ENCODE assay signal across 26 cellular contexts in the genomic region with DNA sequence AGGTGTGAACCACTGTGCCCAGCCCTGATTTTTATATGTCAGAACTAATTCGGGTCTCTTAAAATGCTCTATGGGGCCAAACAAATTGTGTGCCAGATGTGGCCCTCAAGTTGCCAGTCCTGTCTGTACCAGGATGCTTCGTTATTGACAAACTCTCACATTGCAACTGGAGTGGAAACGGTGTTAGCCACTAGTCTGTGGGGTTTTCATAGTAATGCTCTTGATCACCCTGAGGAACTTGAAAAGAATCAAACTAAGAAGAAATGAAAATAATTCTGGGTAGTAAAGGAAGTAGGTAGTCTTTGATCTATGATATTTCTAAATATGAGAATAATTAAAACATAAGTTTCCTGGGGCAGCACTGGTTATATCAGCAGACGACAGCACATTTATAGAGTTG.
DNase-seq lines count a peak whose midpoint lies in the region; ATAC-seq and TF ChIP-seq lines count a peak whose summit lies in the region.
"Had no signal": no experiment of that assay in that cellular context is flagged by ENCODE, and none has a peak within 500 bp of the region (broad histone marks: within the 10 kb centered on the region; RNA-seq: fewer than 3 reads in every experiment).

No MANE protein-coding gene starts in this region.

- no peak overlapping the region for H3K4me3 ChIP-seq in CD8-positive, alpha-beta T cell (ENCODE audit: low read depth, low read length)
- H3K4me3 ChIP-seq: colonic mucosa, thoracic aorta had no signal

- POLR2A ChIA-PET in activated CD4-positive, alpha-beta memory T cell treated with anti-CD3 and anti-CD28 coated beads for 36 hours (lab: Charles Lee) = interaction anchor here (1.6 kb wide), 1 partner anchor 21 kb away, joined by 3 read pairs; no protein-coding TSS in a partner anchor
- POLR2A ChIA-PET in activated CD4-positive, alpha-beta memory T cell treated with anti-CD3 and anti-CD28 coated beads, Interleukin-2, amount 10 ng/mL, durations not matched to agents 7 days and 5 days (lab: Charles Lee) = interaction anchor here (1.0 kb wide), 1 partner anchor 68 kb away, joined by 6 read pairs; no protein-coding TSS in a partner anchor
- POLR2A ChIA-PET in CD8-positive, alpha-beta T cell (lab: Charles Lee) = no interaction called here

- no peak for TF ChIP-seq CTCF in CD8-positive, alpha-beta T cell (IDR thresholded peaks at IDR 0.05)
- TF ChIP-seq CTCF in osteocyte (IDR thresholded peaks at IDR 0.05) = no peak

- peaks cover 34% of the 10 kb centered on the region for H3K36me3 ChIP-seq in CD8-positive, alpha-beta T cell (ENCODE audit: insufficient read depth, low read length)
- H3K36me3 ChIP-seq: colonic mucosa had no signal

- CTCF ChIA-PET in activated CD4-positive, alpha-beta memory T cell treated with anti-CD3 and anti-CD28 coated beads for 36 hours (lab: Charles Lee) = no interaction called here
- CTCF ChIA-PET in activated CD4-positive, alpha-beta memory T cell treated with anti-CD3 and anti-CD28 coated beads, Interleukin-2, amount 10 ng/mL, durations not matched to agents 7 days and 5 days (lab: Charles Lee) = no interaction called here
- CTCF ChIA-PET in CD8-positive, alpha-beta T cell (lab: Charles Lee) = interaction anchor here (3.3 kb wide), 1 partner anchor 69 kb away, joined by 14 read pairs; a partner anchor contains a TSS

- H3K4me1 Mint-ChIP-seq in activated CD4-positive, alpha-beta memory T cell treated with anti-CD3 and anti-CD28 coated beads for 36 hours (ENCODE audit: low read depth) = peaks cover 52% of the 10 kb centered on the region
- H3K4me1 Mint-ChIP-seq in activated CD4-positive, alpha-beta memory T cell treated with anti-CD3 and anti-CD28 coated beads, Interleukin-2, amount 10 ng/mL, durations not matched to agents 7 days and 5 days = peaks cover 37% of the 10 kb centered on the region
- peaks cover 46% of the 10 kb centered on the region for H3K4me1 Mint-ChIP-seq in CD8-positive, alpha-beta T cell (ENCODE audit: low read depth)
- peaks cover 42% of the 10 kb centered on the region for H3K4me1 Mint-ChIP-seq in activated naive CD8-positive, alpha-beta T cell treated with anti-CD3 and anti-CD28 coated beads for 36 hours
- peaks cover 25% of the 10 kb centered on the region for H3K4me1 Mint-ChIP-seq in osteocyte (ENCODE audit: unreplicated experiment)

- peaks cover 33% of the 10 kb centered on the region for H3K36me3 Mint-ChIP-seq in activated CD4-positive, alpha-beta memory T cell treated with anti-CD3 and anti-CD28 coated beads for 36 hours
- peaks cover 52% of the 10 kb centered on the region for H3K36me3 Mint-ChIP-seq in activated CD4-positive, alpha-beta memory T cell treated with anti-CD3 and anti-CD28 coated beads, Interleukin-2, amount 10 ng/mL, durations not matched to agents 7 days and 5 days (ENCODE audit: low read depth)
- peaks cover 69% of the 10 kb centered on the region for H3K36me3 Mint-ChIP-seq in CD8-positive, alpha-beta T cell
- peaks cover 24% of the 10 kb centered on the region for H3K36me3 Mint-ChIP-seq in activated naive CD8-positive, alpha-beta T cell treated with anti-CD3 and anti-CD28 coated beads for 36 hours
- H3K36me3 Mint-ChIP-seq in osteocyte (ENCODE audit: unreplicated experiment) = peaks cover 39% of the 10 kb centered on the region

- no peaks in the 10 kb centered on the region for H3K27me3 ChIP-seq in CD8-positive, alpha-beta T cell (ENCODE audit: insufficient read depth, low read length)
- H3K27me3 ChIP-seq: colonic mucosa had no signal

- no peaks in the 10 kb centered on the region for H3K9me3 ChIP-seq in CD8-positive, alpha-beta T cell (ENCODE audit: low read length)
- H3K9me3 ChIP-seq: colonic mucosa, thoracic aorta had no signal

- no peaks in the 10 kb centered on the region for H3K9me3 Mint-ChIP-seq in activated CD4-positive, alpha-beta memory T cell treated with anti-CD3 and anti-CD28 coated beads for 36 hours
- H3K9me3 Mint-ChIP-seq in activated CD4-positive, alpha-beta memory T cell treated with anti-CD3 and anti-CD28 coated beads, Interleukin-2, amount 10 ng/mL, durations not matched to agents 7 days and 5 days = no peaks in the 10 kb centered on the region
- no peaks in the 10 kb centered on the region for H3K9me3 Mint-ChIP-seq in CD8-positive, alpha-beta T cell
- H3K9me3 Mint-ChIP-seq in activated naive CD8-positive, alpha-beta T cell treated with anti-CD3 and anti-CD28 coated beads for 36 hours = no peaks in the 10 kb centered on the region
- H3K9me3 Mint-ChIP-seq in osteocyte (ENCODE audit: unreplicated experiment) = no peaks in the 10 kb centered on the region
- H3K9me3 Mint-ChIP-seq: stimulated activated memory B cell treated with anti-CD40 and anti-IgM and Interleukin-4, amounts not matched to agents 10 μg/mL and 1 μg/mL and 100 μg/mL, for 72 hours; T-helper 1 cell treated with Interleukin-12 subunit alpha and Interleukin-12 subunit beta and Interleukin-4 antibody, amounts not matched to agents 30 μg/mL and 1 μg/mL, for 36 hours had no signal

- peak overlapping the region; percentile 55 for H3K27ac Mint-ChIP-seq in activated CD4-positive, alpha-beta memory T cell treated with anti-CD3 and anti-CD28 coated beads for 36 hours
- H3K27ac Mint-ChIP-seq in activated CD4-positive, alpha-beta memory T cell treated with anti-CD3 and anti-CD28 coated beads, Interleukin-2, amount 10 ng/mL, durations not matched to agents 7 days and 5 days = no peak overlapping the region
- peak overlapping the region; percentile 77 for H3K27ac Mint-ChIP-seq in CD8-positive, alpha-beta T cell
- H3K27ac Mint-ChIP-seq in activated naive CD8-positive, alpha-beta T cell treated with anti-CD3 and anti-CD28 coated beads for 36 hours = peak overlapping the region; percentile 79
- peak overlapping the region; percentile 15 for H3K27ac Mint-ChIP-seq in osteocyte (ENCODE audit: unreplicated experiment)
- H3K27ac Mint-ChIP-seq: progenitor cell of endocrine pancreas; stimulated activated memory B cell treated with anti-CD40 and anti-IgM and Interleukin-4, amounts not matched to agents 10 μg/mL and 1 μg/mL and 100 μg/mL, for 72 hours; T-helper 1 cell treated with Interleukin-12 subunit alpha and Interleukin-12 subunit beta and Interleukin-4 antibody, amounts not matched to agents 30 μg/mL and 1 μg/mL, for 36 hours had no signal

- intact Hi-C loops in activated CD4-positive, alpha-beta memory T cell treated with anti-CD3 and anti-CD28 coated beads for 36 hours (cut with micrococcal nuclease) = loop anchor here (5.0 kb wide), 1 partner anchor 62 kb away; no protein-coding TSS in a partner anchor
- intact Hi-C loops in CD8-positive, alpha-beta T cell (cut with DNase I, micrococcal nuclease) = loop anchor here (5.0 kb wide), 2 partner anchors 37 to 68 kb away; a partner anchor contains a TSS

- no peak for DNase-seq in activated CD4-positive, alpha-beta memory T cell treated with anti-CD3 and anti-CD28 coated beads for 36 hours
- no peak for DNase-seq in activated CD4-positive, alpha-beta memory T cell treated with anti-CD3 and anti-CD28 coated beads, Interleukin-2, amount 10 ng/mL, durations not matched to agents 7 days and 5 days
- no peak for DNase-seq in CD8-positive, alpha-beta T cell
- no peak for DNase-seq in activated naive CD8-positive, alpha-beta T cell treated with anti-CD3 and anti-CD28 coated beads for 36 hours
- DNase-seq in osteocyte (ENCODE audit: extremely low spot score, unreplicated experiment) (peak; percentile 30), NK-92 (lab: John Stamatoyannopoulos, UW; ENCODE audit: unreplicated experiment) (no peak), left lobe of liver (ENCODE audit: low spot score) (no peak)
- DNase-seq: activated CD8-positive, alpha-beta memory T cell treated with anti-CD3 and anti-CD28 coated beads, Interleukin-2, amount 50 U/mL, for 48 hours; activated gamma-delta T cell; aorta; colonic mucosa; DMS153; effector CD8-positive, alpha-beta T cell; erythroblast; H7; mammary epithelial cell; NCI-H1694; NCI-H510A; stimulated activated CD4-positive, alpha-beta T cell treated with anti-CD3 and anti-CD28 coated beads, Interleukin-4, amount 100 ng/mL, for 24 hours had no signal

- no peak overlapping the region for H3K4me3 Mint-ChIP-seq in activated CD4-positive, alpha-beta memory T cell treated with anti-CD3 and anti-CD28 coated beads for 36 hours
- H3K4me3 Mint-ChIP-seq in activated CD4-positive, alpha-beta memory T cell treated with anti-CD3 and anti-CD28 coated beads, Interleukin-2, amount 10 ng/mL, durations not matched to agents 7 days and 5 days = no peak overlapping the region
- no peak overlapping the region for H3K4me3 Mint-ChIP-seq in CD8-positive, alpha-beta T cell
- H3K4me3 Mint-ChIP-seq in activated naive CD8-positive, alpha-beta T cell treated with anti-CD3 and anti-CD28 coated beads for 36 hours = peak overlapping the region; percentile 0
- H3K4me3 Mint-ChIP-seq in osteocyte (ENCODE audit: unreplicated experiment) = no peak overlapping the region
- H3K4me3 Mint-ChIP-seq: stimulated activated memory B cell treated with anti-CD40 and anti-IgM and Interleukin-4, amounts not matched to agents 10 μg/mL and 1 μg/mL and 100 μg/mL, for 72 hours; T-helper 1 cell treated with Interleukin-12 subunit alpha and Interleukin-12 subunit beta and Interleukin-4 antibody, amounts not matched to agents 30 μg/mL and 1 μg/mL, for 36 hours had no signal

- H3K4me1 ChIP-seq in CD8-positive, alpha-beta T cell (ENCODE audit: insufficient read depth, low read length) = peaks cover 27% of the 10 kb centered on the region

- H3K27ac ChIP-seq in CD8-positive, alpha-beta T cell (ENCODE audit: low read depth, low read length) = no peak overlapping the region
- H3K27ac ChIP-seq: colonic mucosa, RWPE1 had no signal

- H3K27me3 Mint-ChIP-seq in activated CD4-positive, alpha-beta memory T cell treated with anti-CD3 and anti-CD28 coated beads for 36 hours = no peaks in the 10 kb centered on the region
- no peaks in the 10 kb centered on the region for H3K27me3 Mint-ChIP-seq in activated CD4-positive, alpha-beta memory T cell treated with anti-CD3 and anti-CD28 coated beads, Interleukin-2, amount 10 ng/mL, durations not matched to agents 7 days and 5 days
- H3K27me3 Mint-ChIP-seq in CD8-positive, alpha-beta T cell (ENCODE audit: low read depth) = no peaks in the 10 kb centered on the region
- H3K27me3 Mint-ChIP-seq in activated naive CD8-positive, alpha-beta T cell treated with anti-CD3 and anti-CD28 coated beads for 36 hours = no peaks in the 10 kb centered on the region
- no peaks in the 10 kb centered on the region for H3K27me3 Mint-ChIP-seq in osteocyte (ENCODE audit: unreplicated experiment)
- H3K27me3 Mint-ChIP-seq: progenitor cell of endocrine pancreas; stimulated activated memory B cell treated with anti-CD40 and anti-IgM and Interleukin-4, amounts not matched to agents 10 μg/mL and 1 μg/mL and 100 μg/mL, for 72 hours had no signal

- ATAC-seq in CD8-positive, alpha-beta T cell = no peak
- ATAC-seq in left lobe of liver = no peak
- no peak for ATAC-seq in HG02840 (IDR thresholded peaks at IDR 0.05; ENCODE audit: low FRiP score, unreplicated experiment)
- ATAC-seq: sciatic nerve; stimulated activated memory B cell treated with anti-CD40 and anti-IgM and Interleukin-4, amounts not matched to agents 10 μg/mL and 1 μg/mL and 100 μg/mL, for 72 hours had no signal
